10 cellular contexts compared by ENCODE assay signal in genomic region chr2:69797836-69798465, GRCh38. TPM values are rescaled to one million over a fixed set of nuclear protein-coding genes. Genes with fewer than 3 reads are reported as not detected.
A peak's percentile ranks its signal among the peaks of the same experiment; 100 is the strongest.
DNase-seq lines count a peak whose midpoint lies in the region; ATAC-seq and TF ChIP-seq lines count a peak whose summit lies in the region.
"Had no signal": no experiment of that assay in that cellular context is flagged by ENCODE, and none has a peak within 500 bp of the region (broad histone marks: within the 10 kb centered on the region; RNA-seq: fewer than 3 reads in every experiment).

No MANE protein-coding gene starts in this region.

- peak overlapping the region in 1 of 2 donors; percentile 21 for H3K27ac Mint-ChIP-seq in effector memory CD8-positive, alpha-beta T cell

- no peaks in the 10 kb centered on the region for H3K9me3 ChIP-seq in RWPE2 (ENCODE audit: severe bottlenecking)

- no peaks in the 10 kb centered on the region for H3K9me3 Mint-ChIP-seq in effector memory CD8-positive, alpha-beta T cell

- peak overlapping the region; percentile 64 for H3K27ac ChIP-seq in RWPE2 (ENCODE audit: poor library complexity, severe bottlenecking)

- DNase-seq in EL, result peak; percentile 47
- DNase-seq in RWPE2 (ENCODE audit: low spot score), result no peak
- peak; percentile 25 for DNase-seq in fibroblast of villous mesenchyme (ENCODE audit: low read depth)
- no peak for DNase-seq in retinal pigment epithelial cell (ENCODE audit: low read depth)
- no peak for DNase-seq in SIG-M5 treated with dmso at 0.1 percent for 504 hours (lab: John Stamatoyannopoulos, UW; ENCODE audit: unreplicated experiment)
- no peak for DNase-seq in effector memory CD8-positive, alpha-beta T cell
- DNase-seq: activated T-cell treated with anti-CD3 and anti-CD28 coated beads, Interleukin-2, amount 50 U/mL, for 1 hour; NCI-H524 treated with DMSO at 0.1 percent for 48 hours had no signal

- H3K4me3 Mint-ChIP-seq in effector memory CD8-positive, alpha-beta T cell, result no peak overlapping the region

- ATAC-seq in RWPE2 (ENCODE audit: low read depth) (peak; percentile 70), GM19397 (IDR thresholded peaks at IDR 0.05; ENCODE audit: unreplicated experiment) (no peak)
- ATAC-seq in effector memory CD8-positive, alpha-beta T cell (replicated peaks), result no peak
- ATAC-seq in activated CD4-positive, CD25-positive, alpha-beta regulatory T cell treated with anti-CD3 and anti-CD28 coated beads, Interleukin-2, amount 50 U/mL, for 24 hours, result no peak

- peaks cover 0 to 2% of the 10 kb centered on the region in 2 donors for H3K4me1 Mint-ChIP-seq in effector memory CD8-positive, alpha-beta T cell (ENCODE audit: low read depth in 2 of 2)

- H3K36me3 Mint-ChIP-seq in effector memory CD8-positive, alpha-beta T cell (ENCODE audit: insufficient read depth), result peaks cover 2% of the 10 kb centered on the region

- peaks cover 9% of the 10 kb centered on the region for H3K4me1 ChIP-seq in RWPE2 (ENCODE audit: insufficient read depth, poor library complexity, severe bottlenecking)

- no peak for TF ChIP-seq CTCF in RWPE2 (IDR thresholded peaks at IDR 0.05; ENCODE audit: poor library complexity, severe bottlenecking)
- TF ChIP-seq CTCF in fibroblast of villous mesenchyme (IDR thresholded peaks at IDR 0.05; ENCODE audit: insufficient read depth, low read depth, low read length), result no peak
- no peak for TF ChIP-seq CTCF in retinal pigment epithelial cell (conservative IDR thresholded peaks at IDR 0.05; ENCODE audit: low read depth, low read length)

- peak overlapping the region; percentile 15 for H3K4me3 ChIP-seq in RWPE2 (ENCODE audit: severe bottlenecking)
- peak overlapping the region; percentile 53 for H3K4me3 ChIP-seq in fibroblast of villous mesenchyme (ENCODE audit: low read depth, low read length)
- peak overlapping the region; percentile 26 for H3K4me3 ChIP-seq in retinal pigment epithelial cell (ENCODE audit: low read length)

- H3K36me3 ChIP-seq in RWPE2 (ENCODE audit: low read depth), result peaks cover 2% of the 10 kb centered on the region; the same call in 1 of the 2 replicates

- H3K27me3 ChIP-seq in RWPE2 (ENCODE audit: insufficient read depth, poor library complexity, severe bottlenecking), result no peaks in the 10 kb centered on the region

- H3K27me3 Mint-ChIP-seq in effector memory CD8-positive, alpha-beta T cell, result no peaks in the 10 kb centered on the region

RNA-seq across cellular contexts. Expression of gene GMCL1, which starts 31.5 kb away (rescaled TPM):
- 6.8 and 12.5 TPM in 2 replicates for total RNA-seq in fibroblast of villous mesenchyme

RNA-seq across cellular contexts. Expression of gene ANXA4, which starts 56.0 kb away (rescaled TPM):
- 27.1 and 35.8 TPM in 2 replicates for total RNA-seq in fibroblast of villous mesenchyme

Comparison
In these comparisons a context has a peak if more than half of its experiments do, and no peak if none do; other contexts are left out.
1. DNase-seq: peak in EL (single experiment) and fibroblast of villous mesenchyme (single experiment); none in RWPE2 (single experiment), retinal pigment epithelial cell (single experiment), SIG-M5 treated with dmso at 0.1 percent for 504 hours (single experiment) and effector memory CD8-positive, alpha-beta T cell (0 of 3).
2. Peak in every context shown above with its lines, with median percentiles within 50 percentile points of each other: H3K4me3 ChIP-seq.